ENCODE assay signal across 8 cellular contexts in the genomic region with DNA sequence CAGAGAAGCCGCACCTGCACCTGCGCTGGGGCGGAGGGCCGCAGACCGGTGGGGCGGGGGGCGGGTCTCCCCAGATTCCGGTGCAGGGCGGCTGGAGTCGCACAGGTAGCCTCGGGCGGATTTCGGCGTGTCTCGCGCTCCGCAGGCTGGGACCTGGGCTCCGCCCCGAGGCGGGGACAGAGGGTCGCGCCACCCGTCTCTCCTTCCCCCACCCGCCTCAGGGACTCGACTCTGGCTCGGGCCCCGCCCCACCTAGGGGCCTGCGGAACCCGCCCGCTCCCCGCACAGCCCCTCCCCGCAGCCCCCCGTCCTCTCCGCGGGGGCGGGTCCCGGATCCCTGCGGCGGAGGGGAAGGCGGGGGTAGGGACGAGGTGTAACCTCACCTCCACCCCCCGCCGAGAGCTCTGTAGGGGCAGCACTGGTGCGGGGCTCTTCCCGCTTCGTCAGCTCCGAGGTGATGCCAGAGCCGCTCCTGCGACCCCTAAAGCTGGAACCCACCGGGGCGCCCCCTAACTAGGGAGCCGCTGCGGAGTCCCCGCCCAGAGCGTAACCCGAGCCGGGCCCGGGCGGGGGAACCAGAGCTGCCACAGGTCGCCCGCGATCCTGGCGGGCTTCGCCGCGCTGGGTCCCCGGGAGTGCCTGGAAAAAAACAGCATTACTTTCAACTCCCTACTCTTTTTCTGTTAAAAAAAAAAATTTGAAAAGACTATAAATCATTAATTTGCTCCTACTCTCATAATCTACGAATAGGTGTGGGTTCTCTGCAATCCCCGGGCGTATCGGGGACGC. TPM values are rescaled to one million over a fixed set of nuclear protein-coding genes. Genes with fewer than 3 reads are reported as not detected.
A peak's percentile ranks its signal among the peaks of the same experiment; 100 is the strongest.
DNase-seq lines count a peak whose midpoint lies in the region; ATAC-seq, FAIRE-seq and TF ChIP-seq lines count a peak whose summit lies in the region.

A gene with protein sequence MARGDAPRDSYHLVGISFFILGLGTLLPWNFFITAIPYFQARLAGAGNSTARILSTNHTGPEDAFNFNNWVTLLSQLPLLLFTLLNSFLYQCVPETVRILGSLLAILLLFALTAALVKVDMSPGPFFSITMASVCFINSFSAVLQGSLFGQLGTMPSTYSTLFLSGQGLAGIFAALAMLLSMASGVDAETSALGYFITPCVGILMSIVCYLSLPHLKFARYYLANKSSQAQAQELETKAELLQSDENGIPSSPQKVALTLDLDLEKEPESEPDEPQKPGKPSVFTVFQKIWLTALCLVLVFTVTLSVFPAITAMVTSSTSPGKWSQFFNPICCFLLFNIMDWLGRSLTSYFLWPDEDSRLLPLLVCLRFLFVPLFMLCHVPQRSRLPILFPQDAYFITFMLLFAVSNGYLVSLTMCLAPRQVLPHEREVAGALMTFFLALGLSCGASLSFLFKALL (minus strand): TSS at position 134 of the 789 bp plus-strand sequence. CDS start 169 bp downstream, outside the sequence.

- H3K4me1 ChIP-seq in A549, result peaks cover 17% of the 10 kb centered on the region; the same call in 1 of the 3 replicates
- H3K4me1 ChIP-seq in esophagus muscularis mucosa, result peaks cover 21 to 30% (median 26%) of the 10 kb centered on the region in 4 donors

- peak; percentile 74 to 83 for ATAC-seq in A549
- peak; percentile 85 for ATAC-seq in stimulated activated naive CD8-positive, alpha-beta T cell treated with anti-CD3 and anti-CD28 coated beads, Interleukin-15, amount 100 ng/mL, for 72 hours

- peak within 1 kb of the TSS; percentile 91 for H3K4me2 ChIP-seq in A549

- H3K4me3 ChIP-seq in A549 (peak within 1 kb of the TSS; percentile 98), HL-60 (replicated peaks; ENCODE audit: insufficient read depth, low read length) (peak within 1 kb of the TSS; percentile 91), esophagus muscularis mucosa (peak within 1 kb of the TSS; percentile 74 to 88 (median 84))

- TF ChIP-seq EP300 in A549 (IDR thresholded peaks at IDR 0.05) (no peak), esophagus muscularis mucosa (IDR thresholded peaks at IDR 0.05) (no peak)

- CTCF ChIA-PET in A549 (lab: Yijun Ruan, JAX), result interaction anchor here (1.1 to 5.4 kb wide), 3 partner anchors 9 to 17 kb away, joined by 9 to 31 read pairs (median 17); no protein-coding TSS in a partner anchor

- peaks cover 8% of the 10 kb centered on the region for H3K27me3 Mint-ChIP-seq in nephron progenitor cell (ENCODE audit: low read depth, poor library complexity)
- H3K27me3 Mint-ChIP-seq in stimulated activated naive CD8-positive, alpha-beta T cell treated with anti-CD3 and anti-CD28 coated beads, Interleukin-15, amount 100 ng/mL, for 72 hours, result no peaks in the 10 kb centered on the region

- peaks cover 19% of the 10 kb centered on the region for H3K36me3 Mint-ChIP-seq in nephron progenitor cell (ENCODE audit: low read depth)

- peak within 1 kb of the TSS; percentile 94 for H3K27ac Mint-ChIP-seq in nephron progenitor cell
- peak within 1 kb of the TSS; percentile 52 to 77 for H3K27ac Mint-ChIP-seq in stimulated activated naive CD8-positive, alpha-beta T cell treated with anti-CD3 and anti-CD28 coated beads, Interleukin-15, amount 100 ng/mL, for 72 hours

- POLR2A ChIA-PET in A549 (lab: Yijun Ruan, JAX), result interaction anchor here (0.7 kb wide), 1 partner anchor 27 kb away, joined by 4 read pairs; a partner anchor contains a TSS

- TF ChIP-seq RAD21 in A549 (conservative IDR thresholded peaks at IDR 0.05 in 1 of 2, IDR thresholded peaks at IDR 0.05 in 1 of 2), result no peak

- H3K9me3 ChIP-seq in A549, result no peaks in the 10 kb centered on the region
- H3K9me3 ChIP-seq in esophagus muscularis mucosa, result no peaks in the 10 kb centered on the region

- intact Hi-C loops in esophagus muscularis mucosa (cut with DNase I), result no loop called here

- no peak for FAIRE-seq in A549 (lab: Jason Lieb, UNC)
- no peak for FAIRE-seq in GM19239 (lab: Jason Lieb, UNC)

- no peaks in the 10 kb centered on the region for H3K27me3 ChIP-seq in HL-60 (ENCODE audit: insufficient read depth, poor library complexity, severe bottlenecking)
- H3K27me3 ChIP-seq in esophagus muscularis mucosa, result peaks cover 0 to 26% (median 0%) of the 10 kb centered on the region in 4 donors

- H3K4me3 Mint-ChIP-seq in nephron progenitor cell, result peak within 1 kb of the TSS; percentile 92
- H3K4me3 Mint-ChIP-seq in stimulated activated naive CD8-positive, alpha-beta T cell treated with anti-CD3 and anti-CD28 coated beads, Interleukin-15, amount 100 ng/mL, for 72 hours, result peak within 1 kb of the TSS; percentile 80 to 88

- no peak for TF ChIP-seq CTCF in A549 (IDR thresholded peaks at IDR 0.05)
- TF ChIP-seq CTCF in HL-60 (IDR thresholded peaks at IDR 0.05; ENCODE audit: insufficient read depth, low read length), result no peak
- TF ChIP-seq CTCF in esophagus muscularis mucosa (IDR thresholded peaks at IDR 0.05), result no peak
- TF ChIP-seq CTCF in nephron progenitor cell (IDR thresholded peaks at IDR 0.05), result no peak

- DNase-seq in A549 (ENCODE audit: low read depth in 1 of 2, low spot score in 1 of 2) (peak; percentile 40 to 68), GM19239 (ENCODE audit: insufficient read length, low spot score) (peak; percentile 54), HL-60 (ENCODE audit: low read depth in 1 of 2, low spot score in 1 of 2) (peak; percentile 78 to 82), NOMO-1 (lab: John Stamatoyannopoulos, UW; ENCODE audit: unreplicated experiment in 2 of 2) (peak; percentile 65 to 89), activated T-cell treated with anti-CD3 and anti-CD28 coated beads for 24 hours (ENCODE audit: low read depth) (peak; percentile 70), esophagus muscularis mucosa (ENCODE audit: extremely low spot score) (no peak), nephron progenitor cell (peak; percentile 90)
- peak; percentile 73 to 80 for DNase-seq in stimulated activated naive CD8-positive, alpha-beta T cell treated with anti-CD3 and anti-CD28 coated beads, Interleukin-15, amount 100 ng/mL, for 72 hours

- 1% methylated on average over 17 of the region's 72 CpGs for WGBS in A549 (ENCODE audit: missing lambda C conversion rate)
- 1% methylated on average over 36 of the region's 72 CpGs for WGBS in esophagus muscularis mucosa

- peaks cover 0 to 10% (median 0%) of the 10 kb centered on the region in 4 donors for H3K36me3 ChIP-seq in esophagus muscularis mucosa

- peak within 1 kb of the TSS; percentile 84 to 85 for H3K27ac ChIP-seq in A549
- H3K27ac ChIP-seq in HL-60 (replicated peaks), result peak within 1 kb of the TSS; percentile 86
- H3K27ac ChIP-seq in esophagus muscularis mucosa (replicated peaks in 1 of 4), result peak within 1 kb of the TSS; percentile 56 to 63 (median 60)

- H3K4me1 Mint-ChIP-seq in nephron progenitor cell, result peaks cover 46% of the 10 kb centered on the region
- peaks cover 17% of the 10 kb centered on the region for H3K4me1 Mint-ChIP-seq in stimulated activated naive CD8-positive, alpha-beta T cell treated with anti-CD3 and anti-CD28 coated beads, Interleukin-15, amount 100 ng/mL, for 72 hours

- no peak for TF ChIP-seq POLR2A in A549 (IDR thresholded peaks at IDR 0.05; ENCODE audit: low read length)
- TF ChIP-seq POLR2A in esophagus muscularis mucosa (IDR thresholded peaks at IDR 0.05; ENCODE audit: low read depth), result no peak

- no peaks in the 10 kb centered on the region for H3K9me3 Mint-ChIP-seq in nephron progenitor cell
- H3K9me3 Mint-ChIP-seq in stimulated activated naive CD8-positive, alpha-beta T cell treated with anti-CD3 and anti-CD28 coated beads, Interleukin-15, amount 100 ng/mL, for 72 hours, result no peaks in the 10 kb centered on the region

TF ChIP-seq in A549, 52 proteins besides CTCF, POLR2A, EP300 and RAD21:
- TF ChIP-seq PHF8 (IDR thresholded peaks at IDR 0.05; ENCODE audit: borderline replicate concordance, low read depth), result peak; percentile 42; the same call in 1 of the 2 replicates
- TF ChIP-seq TFCP2L1 (CRISPR knock-in tag; IDR thresholded peaks at IDR 0.05), result no peak
- TF ChIP-seq CEBPB (IDR thresholded peaks at IDR 0.05), result no peak
- TF ChIP-seq, protein P1, sequence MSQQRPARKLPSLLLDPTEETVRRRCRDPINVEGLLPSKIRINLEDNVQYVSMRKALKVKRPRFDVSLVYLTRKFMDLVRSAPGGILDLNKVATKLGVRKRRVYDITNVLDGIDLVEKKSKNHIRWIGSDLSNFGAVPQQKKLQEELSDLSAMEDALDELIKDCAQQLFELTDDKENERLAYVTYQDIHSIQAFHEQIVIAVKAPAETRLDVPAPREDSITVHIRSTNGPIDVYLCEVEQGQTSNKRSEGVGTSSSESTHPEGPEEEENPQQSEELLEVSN (IDR thresholded peaks at IDR 0.05; ENCODE audit: borderline replicate concordance, low read depth), result peak; percentile 44; the same call in 1 of the 2 replicates
- 0 out of 2 replicates have a peak, but pooled peaks have one; percentile 65 for TF ChIP-seq RNF2 (IDR thresholded peaks at IDR 0.05; ENCODE audit: borderline replicate concordance, low read depth)

RNA-seq across cellular contexts. Expression of the gene that starts here (rescaled TPM):
- polyA plus RNA-seq in A549 (2011; rRNA removed), result 2.6 and 3.9 TPM in 2 replicates
- polyA plus RNA-seq in A549 (2012; cell fraction: cytosol; rRNA removed), result 5.3 and 7.1 TPM in 2 replicates
- polyA plus RNA-seq in A549 (2012; cell fraction: nucleus; rRNA removed), result 16.3 and 21.2 TPM in 2 replicates
- 4.3 to 7.6 TPM (median 6.4 TPM) in 3 replicates for polyA plus RNA-seq in A549 (2017; fragmentation: RNase III; extraction: RNeasy Plus Mini Kit Qiagen cat#74134 plus additional on column Dnase treatment)
- 1.7 and 2.6 TPM in 2 replicates for polyA minus RNA-seq in A549 (2011; rRNA and poly(A)+ RNA removed)
- 1 to 10 TPM in 3 of 4 donors, under 1 TPM in 1; 0.50 to 3.6 (median 1.7) TPM for total RNA-seq in esophagus muscularis mucosa
